10 cellular contexts compared by ENCODE assay signal in the genomic region with DNA sequence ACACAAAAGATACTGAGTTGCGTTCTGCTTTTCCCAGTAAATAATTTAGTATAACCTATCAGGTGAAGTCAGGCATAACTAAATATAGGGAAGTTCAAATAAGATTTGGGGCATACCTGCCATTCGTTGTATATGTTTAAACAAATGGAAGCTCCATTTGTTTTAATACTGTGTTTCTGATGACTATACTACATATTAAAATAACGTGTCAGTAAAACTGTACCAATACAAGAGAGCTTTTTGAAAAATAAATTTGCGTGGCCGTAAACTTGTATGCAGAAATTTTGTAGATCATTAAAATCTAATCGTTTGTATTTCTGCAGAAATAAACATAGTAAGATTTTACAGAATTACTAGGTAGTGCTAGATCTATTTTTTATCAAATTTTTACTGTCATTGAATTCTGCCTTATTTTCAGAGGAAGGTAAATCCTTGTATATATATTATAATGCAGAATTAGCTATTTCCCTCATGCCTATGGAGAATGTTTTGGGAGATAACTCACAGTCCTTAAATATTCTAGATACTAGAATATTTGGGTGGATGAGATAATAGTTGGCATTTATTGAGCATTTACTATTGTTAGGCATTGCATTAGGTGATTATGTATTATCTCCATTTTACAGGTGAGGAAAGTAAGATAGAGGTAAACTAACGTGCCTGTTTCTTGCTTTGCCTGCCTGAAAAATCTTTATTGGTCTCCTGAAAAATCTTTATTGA. TPM values are rescaled to one million over a fixed set of nuclear protein-coding genes. Genes with fewer than 3 reads are reported as not detected.
DNase-seq lines count a peak whose midpoint lies in the region; ATAC-seq and TF ChIP-seq lines count a peak whose summit lies in the region.
"Had no signal": no experiment of that assay in that cellular context is flagged by ENCODE, and none has a peak within 500 bp of the region (broad histone marks: within the 10 kb centered on the region; RNA-seq: fewer than 3 reads in every experiment).

No MANE protein-coding gene starts in this region.

- no peaks in the 10 kb centered on the region for H3K9me3 ChIP-seq in heart right ventricle
- H3K9me3 ChIP-seq in lower lobe of right lung: no peaks in the 10 kb centered on the region
- no peaks in the 10 kb centered on the region for H3K9me3 ChIP-seq in upper lobe of right lung

- TF ChIP-seq CTCF in heart right ventricle (IDR thresholded peaks at IDR 0.05): no peak
- no peak for TF ChIP-seq CTCF in astrocyte of the cerebellum (IDR thresholded peaks at IDR 0.05; ENCODE audit: low read depth, low read length, missing control alignments)
- no peak for TF ChIP-seq CTCF in lower lobe of right lung (IDR thresholded peaks at IDR 0.05)
- no peak for TF ChIP-seq CTCF in upper lobe of right lung (IDR thresholded peaks at IDR 0.05)

- no peak for DNase-seq in heart right ventricle
- DNase-seq in Right ventricle myocardium inferior (ENCODE audit: missing footprints): no peak
- no peak for DNase-seq in astrocyte of the cerebellum (ENCODE audit: low read depth)
- DNase-seq in lower lobe of right lung: no peak
- DNase-seq in upper lobe of right lung: no peak
- DNase-seq in Kasumi-1 (lab: John Stamatoyannopoulos, UW): no peak
- no peak for DNase-seq in NCI-H2107 treated with DMSO at 0.1 percent for 48 hours (lab: John Stamatoyannopoulos, UW; ENCODE audit: unreplicated experiment)
- DNase-seq: DMS153, NCI-H1694 treated with DMSO at 0.1 percent for 48 hours had no signal

- H3K4me1 ChIP-seq in heart right ventricle (peaks cover 3 to 49% (median 29%) of the 10 kb centered on the region in 9 donors), lower lobe of right lung (peaks cover 44% of the 10 kb centered on the region), upper lobe of right lung (peaks cover 24% of the 10 kb centered on the region)

- H3K36me3 ChIP-seq in heart right ventricle (peaks cover 0 to 10% (median 0%) of the 10 kb centered on the region in 9 donors), lower lobe of right lung (no peaks in the 10 kb centered on the region), upper lobe of right lung (peaks cover 16% of the 10 kb centered on the region)

- ATAC-seq in heart right ventricle (no peak), Right ventricle myocardium inferior (no peak), lower lobe of right lung (no peak), upper lobe of right lung (no peak), HG03280 (IDR thresholded peaks at IDR 0.05; ENCODE audit: unreplicated experiment) (no peak)

- in situ Hi-C loops in astrocyte of the cerebellum (cut with HindIII; ENCODE audit: low sequenced_read_pairs): no loop called here

- H3K4me3 ChIP-seq in heart right ventricle (peak overlapping the region; percentile 69 to 96 (median 76)), astrocyte of the cerebellum (ENCODE audit: low read depth, low read length) (peak overlapping the region; percentile 74), lower lobe of right lung (peak overlapping the region; percentile 89), upper lobe of right lung (peak overlapping the region; percentile 66)

- H3K27me3 ChIP-seq in heart right ventricle: no peaks in the 10 kb centered on the region
- H3K27me3 ChIP-seq in lower lobe of right lung (ENCODE audit: low read depth): no peaks in the 10 kb centered on the region
- H3K27me3 ChIP-seq in upper lobe of right lung: no peaks in the 10 kb centered on the region

- WGBS in heart right ventricle, 2 donors: 77 to 81% methylated on average over 7 of the region's 7 CpGs

- intact Hi-C loops in heart right ventricle (cut with DNase I) (no loop called here), Right ventricle myocardium inferior (cut with DNase I) (no loop called here), lower lobe of right lung (cut with DNase I) (no loop called here), upper lobe of right lung (cut with DNase I) (no loop called here)

- peak overlapping the region in 1 of 10 donors; percentile 90 for H3K27ac ChIP-seq in heart right ventricle
- no peak overlapping the region for H3K27ac ChIP-seq in lower lobe of right lung
- H3K27ac ChIP-seq in upper lobe of right lung: no peak overlapping the region

RNA-seq across cellular contexts. Expression of gene SCFD1, which starts 1.5 kb away (rescaled TPM):
- total RNA-seq in heart right ventricle: 10 to 100 TPM; 40.1 to 59.9 (median 47.1) TPM
- 10 to 100 TPM; 40.2 to 98.6 TPM for polyA plus RNA-seq in heart right ventricle
- total RNA-seq in Right ventricle myocardium inferior: 42.5 TPM
- 73.8 TPM for total RNA-seq in lower lobe of right lung
- 72.6 TPM for total RNA-seq in upper lobe of right lung
